ENCODE assay signal across 2 cellular contexts in genomic region chr16:67302882-67303434, GRCh38.
A peak's percentile ranks its signal among the peaks of the same experiment; 100 is the strongest.
TF ChIP-seq lines count a peak whose summit lies in the region.

No MANE protein-coding gene starts in this region.

TF ChIP-seq in HCT116, 20 proteins besides CTCF, POLR2A, EP300 and RAD21:
- TF ChIP-seq FOSL1 (IDR thresholded peaks at IDR 0.05; ENCODE audit: low read depth) (no peak), EZH2phosphoT487 (IDR thresholded peaks at IDR 0.05; ENCODE audit: borderline replicate concordance) (no peak)

TF ChIP-seq in K562, 482 proteins besides CTCF, POLR2A, EP300 and RAD21:
- TF ChIP-seq BRCA1 (IDR thresholded peaks at IDR 0.05), result no peak
- TF ChIP-seq BRCA1 (CRISPR knock-in tag; IDR thresholded peaks at IDR 0.05), result no peak
- TF ChIP-seq, protein P1, sequence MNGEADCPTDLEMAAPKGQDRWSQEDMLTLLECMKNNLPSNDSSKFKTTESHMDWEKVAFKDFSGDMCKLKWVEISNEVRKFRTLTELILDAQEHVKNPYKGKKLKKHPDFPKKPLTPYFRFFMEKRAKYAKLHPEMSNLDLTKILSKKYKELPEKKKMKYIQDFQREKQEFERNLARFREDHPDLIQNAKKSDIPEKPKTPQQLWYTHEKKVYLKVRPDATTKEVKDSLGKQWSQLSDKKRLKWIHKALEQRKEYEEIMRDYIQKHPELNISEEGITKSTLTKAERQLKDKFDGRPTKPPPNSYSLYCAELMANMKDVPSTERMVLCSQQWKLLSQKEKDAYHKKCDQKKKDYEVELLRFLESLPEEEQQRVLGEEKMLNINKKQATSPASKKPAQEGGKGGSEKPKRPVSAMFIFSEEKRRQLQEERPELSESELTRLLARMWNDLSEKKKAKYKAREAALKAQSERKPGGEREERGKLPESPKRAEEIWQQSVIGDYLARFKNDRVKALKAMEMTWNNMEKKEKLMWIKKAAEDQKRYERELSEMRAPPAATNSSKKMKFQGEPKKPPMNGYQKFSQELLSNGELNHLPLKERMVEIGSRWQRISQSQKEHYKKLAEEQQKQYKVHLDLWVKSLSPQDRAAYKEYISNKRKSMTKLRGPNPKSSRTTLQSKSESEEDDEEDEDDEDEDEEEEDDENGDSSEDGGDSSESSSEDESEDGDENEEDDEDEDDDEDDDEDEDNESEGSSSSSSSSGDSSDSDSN (IDR thresholded peaks at IDR 0.05; ENCODE audit: borderline replicate concordance in 1 of 2, low read depth in 2 of 2, low read length in 2 of 2), result 0 out of 4 replicates have a peak, but pooled peaks of 1 of the 2 experiments have one; percentile 38
- TF ChIP-seq NELFE (IDR thresholded peaks at IDR 0.05; ENCODE audit: insufficient read depth, insufficient read length), result no peak
